ENCODE assay signal across 8 cellular contexts in genomic region chr21:14533555-14534400, GRCh38. TPM values are rescaled to one million over a fixed set of nuclear protein-coding genes. Genes with fewer than 3 reads are reported as not detected.
DNase-seq lines count a peak whose midpoint lies in the region; ATAC-seq lines count a peak whose summit lies in the region.

No MANE protein-coding gene starts in this region.

- H3K27me3 ChIP-seq in ACC112 (ENCODE audit: insufficient read depth, low read length), result no peaks in the 10 kb centered on the region
- no peaks in the 10 kb centered on the region for H3K27me3 ChIP-seq in mucosa of rectum (ENCODE audit: control insufficient read depth in 2 of 2, insufficient read depth in 2 of 2, low read length in 2 of 2)

- H3K9me3 Mint-ChIP-seq in activated CD4-positive, alpha-beta memory T cell treated with anti-CD3 and anti-CD28 coated beads for 36 hours, result peaks cover 14% of the 10 kb centered on the region

- peaks cover 82% of the 10 kb centered on the region for H3K4me1 Mint-ChIP-seq in activated CD4-positive, alpha-beta memory T cell treated with anti-CD3 and anti-CD28 coated beads for 36 hours (ENCODE audit: low read depth)

- no peaks in the 10 kb centered on the region for H3K36me3 ChIP-seq in ACC112 (ENCODE audit: insufficient read depth, low read length)
- no peaks in the 10 kb centered on the region for H3K36me3 ChIP-seq in mucosa of rectum (ENCODE audit: control insufficient read depth in 2 of 2, insufficient read depth in 2 of 2, low read length in 2 of 2)

- no peak overlapping the region for H2AFZ ChIP-seq in ACC112 (ENCODE audit: low read length, unreplicated experiment)

- H3K4me3 Mint-ChIP-seq in activated CD4-positive, alpha-beta memory T cell treated with anti-CD3 and anti-CD28 coated beads for 36 hours, result peak overlapping the region; percentile 95

- POLR2A ChIA-PET in activated CD4-positive, alpha-beta memory T cell treated with anti-CD3 and anti-CD28 coated beads for 36 hours (lab: Charles Lee), result interaction anchor here (1.0 to 2.6 kb wide), 7 partner anchors 9 to 152 kb away, joined by 3 to 28 read pairs (median 4); no protein-coding TSS in a partner anchor

- no peak overlapping the region for H3K9ac ChIP-seq in mucosa of rectum (ENCODE audit: low read depth in 1 of 2, low read length in 2 of 2)

- intact Hi-C loops in activated CD4-positive, alpha-beta memory T cell treated with anti-CD3 and anti-CD28 coated beads for 36 hours (cut with micrococcal nuclease), result loop anchor here (1.0 to 5.0 kb wide), 9 partner anchors 10 to 534 kb away; partner anchors contain the start of genes HSPA13 and SAMSN1

- peaks cover 40% of the 10 kb centered on the region for H3K36me3 Mint-ChIP-seq in activated CD4-positive, alpha-beta memory T cell treated with anti-CD3 and anti-CD28 coated beads for 36 hours

- H3K27me3 Mint-ChIP-seq in activated CD4-positive, alpha-beta memory T cell treated with anti-CD3 and anti-CD28 coated beads for 36 hours, result peaks cover 2% of the 10 kb centered on the region

- H3K9me3 ChIP-seq in mucosa of rectum (ENCODE audit: control insufficient read depth in 2 of 2, low read length in 2 of 2), result no peaks in the 10 kb centered on the region

- CTCF ChIA-PET in activated CD4-positive, alpha-beta memory T cell treated with anti-CD3 and anti-CD28 coated beads for 36 hours (lab: Charles Lee), result interaction anchor here (1.6 to 2.5 kb wide), 2 partner anchors 27 to 204 kb away, joined by 4 to 6 read pairs; no protein-coding TSS in a partner anchor

- peaks cover 31% of the 10 kb centered on the region for H3K4me1 ChIP-seq in ACC112 (ENCODE audit: control insufficient read depth, insufficient read depth, low read length, unreplicated experiment)
- no peaks in the 10 kb centered on the region for H3K4me1 ChIP-seq in mucosa of rectum (ENCODE audit: control insufficient read depth in 2 of 2, insufficient read depth in 2 of 2, low read length in 2 of 2)

- peak overlapping the region; percentile 100 for H3K27ac Mint-ChIP-seq in activated CD4-positive, alpha-beta memory T cell treated with anti-CD3 and anti-CD28 coated beads for 36 hours

- H3K4me3 ChIP-seq in ACC112 (ENCODE audit: low read depth, low read length) (peak overlapping the region; percentile 6; the same call in 1 of the 2 replicates), mucosa of rectum (ENCODE audit: low read length in 2 of 2) (peak overlapping the region in 1 of 2 donors; percentile 49)

- H3K27ac ChIP-seq in ACC112 (ENCODE audit: low read depth, low read length) (peak overlapping the region; percentile 85), mucosa of rectum (ENCODE audit: low read depth in 2 of 2, low read length in 2 of 2) (peak overlapping the region; percentile 58)

- peak; percentile 29 for DNase-seq in activated CD4-positive, alpha-beta memory T cell treated with anti-CD3 and anti-CD28 coated beads for 36 hours
- DNase-seq in NCI-H2029 (lab: John Stamatoyannopoulos, UW) (no peak), NCI-H446 (lab: John Stamatoyannopoulos, UW) (no peak)
- DNase-seq in effector CD8-positive, alpha-beta T cell (lab: John Stamatoyannopoulos, UW), result no peak

- peak; percentile 72 for ATAC-seq in GM19023 (IDR thresholded peaks at IDR 0.05; ENCODE audit: unreplicated experiment)
- ATAC-seq in HG03103 (IDR thresholded peaks at IDR 0.05; ENCODE audit: low read depth, unreplicated experiment), result peak; percentile 73

- H3K79me2 ChIP-seq in ACC112 (ENCODE audit: control insufficient read depth, insufficient read depth, low read length, unreplicated experiment), result no peaks in the 10 kb centered on the region

RNA-seq across cellular contexts. Expression of gene SAMSN1, which starts 12.3 kb away (rescaled TPM):
- total RNA-seq in activated CD4-positive, alpha-beta memory T cell treated with anti-CD3 and anti-CD28 coated beads for 36 hours, result 10 to 100 TPM; 47.5 to 48.4 TPM
